Comparison of ENCODE assay signal across 28 cellular contexts in the genomic region with DNA sequence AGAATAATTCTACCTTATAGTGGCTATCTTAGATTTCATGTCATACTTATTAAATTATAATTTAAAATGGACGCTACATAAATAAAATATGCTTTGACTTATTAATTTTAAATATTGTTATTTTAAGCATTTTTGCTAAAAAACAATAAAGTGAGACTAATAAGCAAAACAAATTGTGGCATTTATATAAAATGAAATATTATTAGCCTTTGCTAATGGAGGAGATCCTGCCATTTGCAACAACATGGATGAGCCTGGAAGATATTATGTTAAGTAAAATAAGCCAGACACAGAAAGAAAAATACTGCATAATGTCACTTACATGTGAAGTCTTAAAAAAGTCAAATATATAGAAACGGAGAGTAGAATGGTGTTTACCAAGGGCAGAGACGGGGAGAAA.
"Had no signal": no experiment of that assay in that cellular context is flagged by ENCODE, and none has a peak within 500 bp of the region (broad histone marks: within the 10 kb centered on the region; RNA-seq: fewer than 3 reads in every experiment).

No MANE protein-coding gene starts in this region.

- H3K4me3 ChIP-seq: colonic mucosa, dorsolateral prefrontal cortex, heart left ventricle had no signal

- ATAC-seq: activated CD4-positive, alpha-beta T cell treated with anti-CD3 and anti-CD28 coated beads for 36 hours; activated CD8-positive, alpha-beta T cell treated with anti-CD3 and anti-CD28 coated beads for 36 hours; activated T-cell treated with anti-CD3 and anti-CD28 coated beads, Interleukin-2, amount 50 U/mL, for 4 hours; activated T-helper 17 cell treated with anti-CD3 and anti-CD28 coated beads, Interleukin-2, amount 50 U/mL, for 72 hours; esophagus mucosa; heart left ventricle; T-helper 17 cell had no signal

- H3K27me3 ChIP-seq: brain microvascular endothelial cell, colonic mucosa, dorsolateral prefrontal cortex, heart left ventricle had no signal

- H3K36me3 ChIP-seq: brain microvascular endothelial cell, colonic mucosa, heart left ventricle had no signal

- FAIRE-seq: astrocyte, bronchial epithelial cell had no signal

- H3K4me1 ChIP-seq: colonic mucosa, heart left ventricle had no signal

- H3K9me3 ChIP-seq: colonic mucosa, heart left ventricle had no signal

- H3K27ac ChIP-seq: brain microvascular endothelial cell, colonic mucosa, dorsolateral prefrontal cortex, heart left ventricle had no signal

- DNase-seq: activated CD4-positive, alpha-beta T cell treated with anti-CD3 and anti-CD28 coated beads for 36 hours; activated CD4-positive, alpha-beta T cell treated with anti-CD3 and anti-CD28 coated beads, Interleukin-2, amount 10 ng/mL, durations not matched to agents 24 days and 14 days; activated CD4-positive, CD25-positive, alpha-beta regulatory T cell; activated CD4-positive, CD25-positive, alpha-beta regulatory T cell treated with anti-CD3 and anti-CD28 coated beads, Interleukin-2, amount 50 U/mL, for 72 hours; activated CD8-positive, alpha-beta memory T cell treated with anti-CD3 and anti-CD28 coated beads for 24 hours; activated CD8-positive, alpha-beta T cell treated with anti-CD3 and anti-CD28 coated beads for 36 hours; activated effector memory CD4-positive, alpha-beta T cell treated with Interleukin-2 at 50 U/mL for 16 hours; activated gamma-delta T cell treated with Interleukin-2 at 50 U/mL for 16 hours; activated naive CD4-positive, alpha-beta T cell treated with anti-CD3 and anti-CD28 coated beads, Interleukin-2, amount 50 U/mL, for 16 hours; activated naive CD4-positive, alpha-beta T cell treated with Interleukin-2 at 50 U/mL for 16 hours; activated T-cell treated with anti-CD3 and anti-CD28 coated beads, Interleukin-2, amount 50 U/mL, for 4 hours; amniotic stem cell; anterior cingulate cortex; brain microvascular endothelial cell; colonic mucosa; dorsolateral prefrontal cortex; effector memory CD4-positive, alpha-beta T cell; endodermal cell; foreskin fibroblast; glutamatergic neuron; heart left ventricle; T-helper 1 cell; T-helper 17 cell; T1000 had no signal
